Comparison of ENCODE assay signal across 8 cellular contexts in the genomic region with DNA sequence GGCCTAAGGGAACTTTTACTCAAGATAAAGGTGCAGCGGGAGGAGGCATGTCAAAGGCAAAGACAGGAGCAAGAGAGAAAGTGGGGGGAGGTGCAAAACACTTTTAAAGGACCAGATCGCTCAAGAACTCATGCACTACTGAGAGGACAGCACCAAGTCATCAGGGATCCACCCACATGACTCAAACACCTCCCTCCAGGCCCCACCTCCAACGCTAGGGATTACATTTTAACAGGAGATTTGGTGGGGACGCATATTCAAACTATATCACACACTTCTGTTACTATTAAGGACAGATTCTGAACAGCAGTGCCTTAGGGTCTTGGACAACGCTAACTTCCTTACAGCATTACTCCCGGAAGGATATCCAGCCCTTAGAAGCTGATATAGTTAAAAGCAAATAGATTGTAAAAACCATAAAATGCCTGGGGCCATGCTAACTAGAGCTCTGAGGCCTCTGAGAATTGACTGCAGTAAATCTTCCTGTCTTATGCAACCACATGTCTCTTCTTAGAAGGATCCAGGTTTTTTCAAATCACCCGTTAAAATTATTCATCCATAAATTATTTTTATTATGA. TPM values are rescaled to one million over a fixed set of nuclear protein-coding genes. Genes with fewer than 3 reads are reported as not detected.
DNase-seq lines count a peak whose midpoint lies in the region; TF ChIP-seq lines count a peak whose summit lies in the region.

No MANE protein-coding gene starts in this region.

- in situ Hi-C loops in GM23248 (cut with MboI) = no loop called here

- H3K4me3 ChIP-seq in GM23248 (no peak overlapping the region), fibroblast of villous mesenchyme (ENCODE audit: low read depth, low read length) (no peak overlapping the region)

- H3K4me2 ChIP-seq in GM23248 (ENCODE audit: unreplicated experiment) = no peak overlapping the region

- peaks cover 20% of the 10 kb centered on the region for H3F3A ChIP-seq in GM23248 (ENCODE audit: insufficient read depth)

- no peaks in the 10 kb centered on the region for H3K9me3 ChIP-seq in GM23248 (ENCODE audit: low read depth)

- intact Hi-C loops in posterior vena cava (cut with DNase I) = no loop called here

- no peak overlapping the region for H3K9ac ChIP-seq in GM23248

- DNase-seq in EH (ENCODE audit: low read depth) (peak; percentile 69), GM23248 (peak; percentile 33), NCI-H226 (peak; percentile 77), fibroblast of villous mesenchyme (ENCODE audit: low read depth) (peak; percentile 54), posterior vena cava (ENCODE audit: low spot score) (no peak), DMS53 treated with DMSO at 0.1 percent for 48 hours (lab: John Stamatoyannopoulos, UW; ENCODE audit: unreplicated experiment) (no peak)
- DNase-seq in effector CD8-positive, alpha-beta T cell (lab: John Stamatoyannopoulos, UW) = no peak
- no peak for DNase-seq in activated CD8-positive, alpha-beta memory T cell treated with anti-CD3 and anti-CD28 coated beads, Interleukin-2, amount 50 U/mL, for 48 hours

- no peaks in the 10 kb centered on the region for H3K36me3 ChIP-seq in GM23248 (ENCODE audit: low read depth)

- no peaks in the 10 kb centered on the region for H3K27me3 ChIP-seq in GM23248 (replicated peaks; ENCODE audit: insufficient read depth)

- H3K4me1 ChIP-seq in GM23248 (ENCODE audit: insufficient read depth) = peaks cover 15% of the 10 kb centered on the region

- no peak overlapping the region for H3K27ac ChIP-seq in GM23248

- 67% methylated on average over 7 of the region's 7 CpGs for WGBS in GM23248 (ENCODE audit: low coverage in 1 of 2, low lambda C conversion rate in 2 of 2, missing lambda C conversion rate in 2 of 2), 2 experiments

- no peaks in the 10 kb centered on the region for H4K20me1 ChIP-seq in GM23248 (ENCODE audit: insufficient read depth)

- H3K9me2 ChIP-seq in GM23248 (ENCODE audit: insufficient read depth) = no peaks in the 10 kb centered on the region

- H3K79me2 ChIP-seq in GM23248 (ENCODE audit: insufficient read depth) = no peaks in the 10 kb centered on the region

- H2AFZ ChIP-seq in GM23248 = no peak overlapping the region

- TF ChIP-seq CTCF in fibroblast of villous mesenchyme (IDR thresholded peaks at IDR 0.05; ENCODE audit: insufficient read depth, low read depth, low read length) = no peak

RNA-seq across cellular contexts. Expression of a gene that starts 16.7 kb away (rescaled TPM):
- total RNA-seq in GM23248 (2014; rRNA removed; shearing (Covaris generic)) = 5.1 and 5.3 TPM in 2 replicates
- 1.4 and 1.5 TPM in 2 replicates for polyA plus RNA-seq in GM23248 (2016; fragmentation: Nextera tagmentation; extraction: Ambion mirVana)
- total RNA-seq in fibroblast of villous mesenchyme (7.4 and 15.5 TPM in 2 replicates), posterior vena cava (10 to 100 TPM; 13.6 to 24.8 TPM)

Comparison
In these comparisons a context has a peak if more than half of its experiments do, and no peak if none do; other contexts are left out.
1. DNase-seq: peak in EH (single experiment), GM23248 (single experiment), NCI-H226 (single experiment) and fibroblast of villous mesenchyme (single experiment); none in posterior vena cava (single experiment), DMS53 treated with DMSO at 0.1 percent for 48 hours (single experiment), effector CD8-positive, alpha-beta T cell (single experiment) and activated CD8-positive, alpha-beta memory T cell treated with anti-CD3 and anti-CD28 coated beads, Interleukin-2, amount 50 U/mL, for 48 hours (single experiment).